ENCODE assay signal across 19 cellular contexts in genomic region chr13:73809561-73809960, GRCh38.
DNase-seq lines count a peak whose midpoint lies in the region; ATAC-seq and TF ChIP-seq lines count a peak whose summit lies in the region.
"Had no signal": no experiment of that assay in that cellular context is flagged by ENCODE, and none has a peak within 500 bp of the region (broad histone marks: within the 10 kb centered on the region; RNA-seq: fewer than 3 reads in every experiment).

No MANE protein-coding gene starts in this region.

- ATAC-seq in PC-3 = peak; percentile 95
- no peak for ATAC-seq in GM18511 (IDR thresholded peaks at IDR 0.05; ENCODE audit: unreplicated experiment)
- ATAC-seq: natural killer cell treated with Interleukin-12 subunit alpha and Interleukin-12 subunit beta and Interleukin-15 and Interleukin-18, amount 100 ng/mL, for 72 hours; stimulated activated effector memory CD8-positive, alpha-beta T cell treated with anti-CD3 and anti-CD28 coated beads, Interleukin-12 subunit alpha, Interleukin-12 subunit beta, amount 100 ng/mL, for 72 hours; upper lobe of right lung had no signal

- no peaks in the 10 kb centered on the region for H3K27me3 Mint-ChIP-seq in activated T-helper 1 cell treated with anti-CD3 and anti-CD28 coated beads, Interleukin-12 subunit alpha, Interleukin-12 subunit beta, Interleukin-2, Interleukin-4 antibody, amounts not matched to agents 30 ng/mL and 10 ng/mL and 1 ng/mL, durations not matched to agents 14 hours and 24 hours and 36 hours (ENCODE audit: insufficient read depth)
- H3K27me3 Mint-ChIP-seq: activated B cell treated with CpG ODN at 0.5 μM for 24 hours; natural killer cell treated with Interleukin-12 subunit alpha and Interleukin-12 subunit beta and Interleukin-15 and Interleukin-18, amount 100 ng/mL, for 72 hours had no signal

- no peak overlapping the region for H2AFZ ChIP-seq in PC-3 (ENCODE audit: low read length)
- H2AFZ ChIP-seq: PC-9 had no signal

- in situ Hi-C loops in HAP-1 (cut with MboI; ENCODE audit: low sequenced_read_pairs) = no loop called here

- no TSS peak for BruUV-seq in PC-3 (replicated peaks; lab: Mats Ljungman, UMichigan)

- H3K4me3 Mint-ChIP-seq in activated T-helper 1 cell treated with anti-CD3 and anti-CD28 coated beads, Interleukin-12 subunit alpha, Interleukin-12 subunit beta, Interleukin-2, Interleukin-4 antibody, amounts not matched to agents 30 ng/mL and 10 ng/mL and 1 ng/mL, durations not matched to agents 14 hours and 24 hours and 36 hours = no peak overlapping the region
- H3K4me3 Mint-ChIP-seq: activated B cell treated with CpG ODN at 0.5 μM for 24 hours; natural killer cell treated with Interleukin-12 subunit alpha and Interleukin-12 subunit beta and Interleukin-15 and Interleukin-18, amount 100 ng/mL, for 72 hours; stimulated activated effector memory CD8-positive, alpha-beta T cell treated with anti-CD3 and anti-CD28 coated beads, Interleukin-12 subunit alpha, Interleukin-12 subunit beta, amount 100 ng/mL, for 72 hours had no signal

- H3K27ac Mint-ChIP-seq in activated T-helper 1 cell treated with anti-CD3 and anti-CD28 coated beads, Interleukin-12 subunit alpha, Interleukin-12 subunit beta, Interleukin-2, Interleukin-4 antibody, amounts not matched to agents 30 ng/mL and 10 ng/mL and 1 ng/mL, durations not matched to agents 14 hours and 24 hours and 36 hours = no peak overlapping the region
- H3K27ac Mint-ChIP-seq: activated B cell treated with CpG ODN at 0.5 μM for 24 hours; natural killer cell treated with Interleukin-12 subunit alpha and Interleukin-12 subunit beta and Interleukin-15 and Interleukin-18, amount 100 ng/mL, for 72 hours; stimulated activated effector memory CD8-positive, alpha-beta T cell treated with anti-CD3 and anti-CD28 coated beads, Interleukin-12 subunit alpha, Interleukin-12 subunit beta, amount 100 ng/mL, for 72 hours had no signal

- DNase-seq in GM03348 (ENCODE audit: low spot score) = peak; percentile 18
- DNase-seq in PC-3 = peak; percentile 63
- DNase-seq in epithelial cell of esophagus (ENCODE audit: low read depth) = peak; percentile 61
- DNase-seq in myocyte (ENCODE audit: low read depth) = peak; percentile 25
- DNase-seq in NOMO-1 (lab: John Stamatoyannopoulos, UW; ENCODE audit: unreplicated experiment in 2 of 2) = no peak
- DNase-seq in HAP-1 (ENCODE audit: low spot score in 2 of 2) = no peak
- DNase-seq in activated T-helper 1 cell treated with anti-CD3 and anti-CD28 coated beads, Interleukin-12 subunit alpha, Interleukin-12 subunit beta, Interleukin-2, Interleukin-4 antibody, amounts not matched to agents 30 ng/mL and 10 ng/mL and 1 ng/mL, durations not matched to agents 14 hours and 24 hours and 36 hours (ENCODE audit: low spot score) = no peak
- DNase-seq: activated B cell treated with CpG ODN at 0.5 μM for 24 hours; effector memory CD4-positive, alpha-beta T cell; hippocampal formation; KG1; PC-9; T-helper 1 cell; upper lobe of right lung had no signal

- H3K27ac ChIP-seq in PC-3 (ENCODE audit: low read length) = no peak overlapping the region
- H3K27ac ChIP-seq: cardiac muscle cell, PC-9, right atrium auricular region, upper lobe of right lung had no signal

- no peak overlapping the region for H3K4me2 ChIP-seq in PC-3 (ENCODE audit: low read length)
- H3K4me2 ChIP-seq: PC-9 had no signal

- H3K9me3 Mint-ChIP-seq in activated T-helper 1 cell treated with anti-CD3 and anti-CD28 coated beads, Interleukin-12 subunit alpha, Interleukin-12 subunit beta, Interleukin-2, Interleukin-4 antibody, amounts not matched to agents 30 ng/mL and 10 ng/mL and 1 ng/mL, durations not matched to agents 14 hours and 24 hours and 36 hours = no peaks in the 10 kb centered on the region
- H3K9me3 Mint-ChIP-seq: activated B cell treated with CpG ODN at 0.5 μM for 24 hours; natural killer cell treated with Interleukin-12 subunit alpha and Interleukin-12 subunit beta and Interleukin-15 and Interleukin-18, amount 100 ng/mL, for 72 hours; stimulated activated effector memory CD8-positive, alpha-beta T cell treated with anti-CD3 and anti-CD28 coated beads, Interleukin-12 subunit alpha, Interleukin-12 subunit beta, amount 100 ng/mL, for 72 hours had no signal

- H3K4me3 ChIP-seq in PC-3 (ENCODE audit: low read length) (no peak overlapping the region), epithelial cell of esophagus (ENCODE audit: low read length) (no peak overlapping the region), HAP-1 (no peak overlapping the region)
- H3K4me3 ChIP-seq: cardiac muscle cell, PC-9, right atrium auricular region, upper lobe of right lung had no signal

- H3K9me3 ChIP-seq in PC-3 (ENCODE audit: low read length) = no peaks in the 10 kb centered on the region
- H3K9me3 ChIP-seq in HAP-1 = no peaks in the 10 kb centered on the region
- H3K9me3 ChIP-seq: right atrium auricular region, upper lobe of right lung had no signal

- peaks cover 5% of the 10 kb centered on the region for H3K4me1 ChIP-seq in PC-3 (ENCODE audit: insufficient read depth, low read length)
- H3K4me1 ChIP-seq in HAP-1 = no peaks in the 10 kb centered on the region
- H3K4me1 ChIP-seq: upper lobe of right lung had no signal

- H3F3A ChIP-seq in PC-3 (ENCODE audit: low read length, unreplicated experiment) = no peaks in the 10 kb centered on the region

- CTCF ChIA-PET in PC-3 (lab: Charles Lee) = no interaction called here

- POLR2A ChIA-PET in PC-3 (lab: Charles Lee; ENCODE audit: unreplicated experiment) = interaction anchor here (0.6 kb wide), 1 partner anchor 139 kb away, joined by 4 read pairs; no protein-coding TSS in a partner anchor

- no peaks in the 10 kb centered on the region for H3K36me3 ChIP-seq in PC-3 (ENCODE audit: low read depth, low read length)
- H3K36me3 ChIP-seq in HAP-1 (replicated peaks) = no peaks in the 10 kb centered on the region
- H3K36me3 ChIP-seq: right atrium auricular region, upper lobe of right lung had no signal

- H3K36me3 Mint-ChIP-seq in activated T-helper 1 cell treated with anti-CD3 and anti-CD28 coated beads, Interleukin-12 subunit alpha, Interleukin-12 subunit beta, Interleukin-2, Interleukin-4 antibody, amounts not matched to agents 30 ng/mL and 10 ng/mL and 1 ng/mL, durations not matched to agents 14 hours and 24 hours and 36 hours (ENCODE audit: low read depth) = peaks cover 5% of the 10 kb centered on the region
- H3K36me3 Mint-ChIP-seq: natural killer cell treated with Interleukin-12 subunit alpha and Interleukin-12 subunit beta and Interleukin-15 and Interleukin-18, amount 100 ng/mL, for 72 hours had no signal

- H3K27me3 ChIP-seq in PC-3 (ENCODE audit: low read length) = no peaks in the 10 kb centered on the region
- no peaks in the 10 kb centered on the region for H3K27me3 ChIP-seq in HAP-1 (ENCODE audit: low read depth)
- H3K27me3 ChIP-seq: cardiac muscle cell, right atrium auricular region, upper lobe of right lung had no signal

- H3K4me1 Mint-ChIP-seq in activated T-helper 1 cell treated with anti-CD3 and anti-CD28 coated beads, Interleukin-12 subunit alpha, Interleukin-12 subunit beta, Interleukin-2, Interleukin-4 antibody, amounts not matched to agents 30 ng/mL and 10 ng/mL and 1 ng/mL, durations not matched to agents 14 hours and 24 hours and 36 hours (ENCODE audit: low read depth) = no peaks in the 10 kb centered on the region
- H3K4me1 Mint-ChIP-seq: activated B cell treated with CpG ODN at 0.5 μM for 24 hours; stimulated activated effector memory CD8-positive, alpha-beta T cell treated with anti-CD3 and anti-CD28 coated beads, Interleukin-12 subunit alpha, Interleukin-12 subunit beta, amount 100 ng/mL, for 72 hours had no signal

- no peaks in the 10 kb centered on the region for H3K9me2 ChIP-seq in PC-3 (replicated peaks; ENCODE audit: low read length)

- TF ChIP-seq CTCF in PC-3 (conservative IDR thresholded peaks at IDR 0.05; ENCODE audit: low read depth, low read length) (no peak), epithelial cell of esophagus (IDR thresholded peaks at IDR 0.05; ENCODE audit: insufficient read depth, low read depth, low read length, missing control alignments) (no peak)

- no peak overlapping the region for H3K9ac ChIP-seq in PC-3 (ENCODE audit: low read length)

- no peaks in the 10 kb centered on the region for H3K79me2 ChIP-seq in PC-3 (ENCODE audit: low read length)

- intact Hi-C loops in PC-3 (cut with micrococcal nuclease) = no loop called here
- intact Hi-C loops in activated T-helper 1 cell treated with anti-CD3 and anti-CD28 coated beads, Interleukin-12 subunit alpha, Interleukin-12 subunit beta, Interleukin-2, Interleukin-4 antibody, amounts not matched to agents 30 ng/mL and 10 ng/mL and 1 ng/mL, durations not matched to agents 14 hours and 24 hours and 36 hours (cut with micrococcal nuclease) = no loop called here

- H4K20me1 ChIP-seq in PC-3 (ENCODE audit: low read length) = no peaks in the 10 kb centered on the region

Comparison
In these comparisons a context has a peak if more than half of its experiments do, and no peak if none do; other contexts are left out.
1. DNase-seq: peak in GM03348 (single experiment), PC-3 (single experiment), epithelial cell of esophagus (single experiment) and myocyte (single experiment); none in NOMO-1 (0 of 2), HAP-1 (0 of 2) and activated T-helper 1 cell treated with anti-CD3 and anti-CD28 coated beads, Interleukin-12 subunit alpha, Interleukin-12 subunit beta, Interleukin-2, Interleukin-4 antibody, amounts not matched to agents 30 ng/mL and 10 ng/mL and 1 ng/mL, durations not matched to agents 14 hours and 24 hours and 36 hours (single experiment).